In genomic region chr2:80168801-80169200, GRCh38 we compare ENCODE assay signal across 34 cellular contexts.
"Had no signal": no experiment of that assay in that cellular context is flagged by ENCODE, and none has a peak within 500 bp of the region (broad histone marks: within the 10 kb centered on the region; RNA-seq: fewer than 3 reads in every experiment).

No MANE protein-coding gene starts in this region.

- H3K27me3 ChIP-seq: MG63 had no signal

- H3K9me3 ChIP-seq: MG63 had no signal

- H3K36me3 ChIP-seq: MG63 had no signal

- H3K4me3 ChIP-seq: MG63 had no signal

- H3K27ac ChIP-seq: KMS-11 had no signal

- H3K9ac ChIP-seq: KMS-11 had no signal

- H3K4me2 ChIP-seq: KMS-11 had no signal

- DNase-seq: Karpas-422, Kasumi-1, MG63, MM.1S, MV-4-11, NCI-H1048, NCI-H1092, NCI-H1092 treated with DMSO at 0.1 percent for 48 hours, NCI-H1105, NCI-H1105 treated with DMSO at 0.1 percent for 48 hours, NCI-H1417, NCI-H1417 treated with DMSO at 0.1 percent for 48 hours, NCI-H1436, NCI-H1436 treated with DMSO at 0.1 percent for 48 hours, NCI-H146, NCI-H1694, NCI-H1694 treated with DMSO at 0.1 percent for 48 hours, NCI-H187, NCI-H187 treated with DMSO at 0.1 percent for 48 hours, NCI-H1930, NCI-H2029, NCI-H2029 treated with DMSO at 0.1 percent for 48 hours, NCI-H2081, NCI-H2081 treated with DMSO at 0.1 percent for 48 hours, NCI-H2107, NCI-H2171, NCI-H2171 treated with DMSO at 0.1 percent for 48 hours, NCI-H2227 treated with DMSO at 0.1 percent for 48 hours, NCI-H226, NCI-H446, NCI-H446 treated with DMSO at 0.1 percent for 48 hours, NCI-H510A, NCI-H510A treated with DMSO at 0.1 percent for 48 hours had no signal
